In the genomic region with DNA sequence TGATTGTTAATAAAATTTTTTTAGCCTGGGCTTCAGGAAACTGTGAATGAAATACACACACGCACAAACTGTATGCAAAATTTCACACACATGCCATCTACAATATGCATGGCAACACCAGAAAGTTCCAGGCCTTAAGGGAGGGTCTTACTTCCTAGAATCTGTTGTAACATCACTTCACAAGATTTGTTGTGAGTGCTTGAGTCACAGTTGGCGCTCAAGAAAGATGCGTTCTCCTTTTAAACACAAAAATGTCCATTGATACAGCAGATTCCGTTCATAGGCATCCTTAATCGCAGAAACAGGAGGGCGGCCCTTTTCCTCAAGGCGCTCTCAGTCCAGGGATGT, we compare ENCODE assay signal across 8 cellular contexts. TPM values are rescaled to one million over a fixed set of nuclear protein-coding genes. Genes with fewer than 3 reads are reported as not detected.
DNase-seq lines count a peak whose midpoint lies in the region; ATAC-seq, FAIRE-seq and TF ChIP-seq lines count a peak whose summit lies in the region.

No MANE protein-coding gene starts in this region.

- H3K27ac ChIP-seq in endothelial cell of umbilical vein (ENCODE audit: insufficient read depth, low read depth, low read length): peak overlapping the region; percentile 87

- no peak for TF ChIP-seq POLR2A in NB4 (IDR thresholded peaks at IDR 0.05; ENCODE audit: extremely low read depth, insufficient read length)
- no peak for TF ChIP-seq POLR2A in endothelial cell of umbilical vein (IDR thresholded peaks at IDR 0.05; ENCODE audit: low read depth, low read length)

- no peaks in the 10 kb centered on the region for H4K20me1 ChIP-seq in endothelial cell of umbilical vein (replicated peaks; ENCODE audit: control insufficient read depth, extremely low read depth, insufficient read depth, low read length)

- H3K9me3 ChIP-seq in endothelial cell of umbilical vein (replicated peaks; ENCODE audit: control insufficient read depth, insufficient read depth, low read length): no peaks in the 10 kb centered on the region

- peak overlapping the region; percentile 60 for H3K4me2 ChIP-seq in endothelial cell of umbilical vein (ENCODE audit: insufficient read depth, low read length)

- intact Hi-C loops in endothelial cell of umbilical vein (cut with micrococcal nuclease): loop anchor here (1.0 kb wide), 5 partner anchors 46 to 110 kb away; partner anchors contain the start of genes AURKA, CSTF1 and FAM210B

- H3K4me3 Mint-ChIP-seq in progenitor cell of endocrine pancreas (ENCODE audit: low read depth): peak overlapping the region; percentile 100

- no peaks in the 10 kb centered on the region for H3K36me3 Mint-ChIP-seq in progenitor cell of endocrine pancreas (ENCODE audit: insufficient read depth)

- peak overlapping the region; percentile 91 for H2AFZ ChIP-seq in endothelial cell of umbilical vein (ENCODE audit: low read depth, low read length)

- peaks cover 10% of the 10 kb centered on the region for H3K4me1 Mint-ChIP-seq in progenitor cell of endocrine pancreas (ENCODE audit: low read depth)

- H3K36me3 ChIP-seq in endothelial cell of umbilical vein (ENCODE audit: control insufficient read depth in 2 of 2, extremely low read depth in 1 of 2, insufficient read depth in 2 of 2, low read length in 2 of 2): no peaks in the 10 kb centered on the region

- dilution Hi-C loops in endothelial cell of umbilical vein (cut with MboI; ENCODE audit: extremely low pct_ligation_motif_present, low sequenced_read_pairs): no loop called here

- ATAC-seq in GM18502 (IDR thresholded peaks at IDR 0.05; ENCODE audit: poor library complexity, unreplicated experiment) (peak; percentile 9), GM18511 (IDR thresholded peaks at IDR 0.05; ENCODE audit: unreplicated experiment) (no peak), HG02970 (IDR thresholded peaks at IDR 0.05; ENCODE audit: low FRiP score, unreplicated experiment) (no peak)

- no TSS peak for BruUV-seq in endothelial cell of umbilical vein (replicated peaks; lab: Mats Ljungman, UMichigan)

- no peaks in the 10 kb centered on the region for H3K9me3 Mint-ChIP-seq in progenitor cell of endocrine pancreas (ENCODE audit: low read depth)

- FAIRE-seq in endothelial cell of umbilical vein (lab: Jason Lieb, UNC): peak; percentile 59

- no peaks in the 10 kb centered on the region for H3K9me1 ChIP-seq in endothelial cell of umbilical vein (replicated peaks; ENCODE audit: control insufficient read depth, extremely low read depth, insufficient read depth, low read length)

- no peak for TF ChIP-seq CTCF in NB4 (IDR thresholded peaks at IDR 0.05; ENCODE audit: low read depth, low read length)
- no peak for TF ChIP-seq CTCF in endothelial cell of umbilical vein (IDR thresholded peaks at IDR 0.05; ENCODE audit: extremely low read depth in 1 of 2, insufficient read depth in 1 of 2, low read depth in 1 of 2, low read length in 2 of 2)
- no peak for TF ChIP-seq CTCF in progenitor cell of endocrine pancreas (IDR thresholded peaks at IDR 0.05; ENCODE audit: unreplicated experiment)

- POLR2A ChIA-PET in endothelial cell of umbilical vein (lab: Charles Lee): no interaction called here

- H3K79me2 ChIP-seq in endothelial cell of umbilical vein (ENCODE audit: control insufficient read depth, insufficient read depth, low read length): peaks cover 25% of the 10 kb centered on the region

- peak overlapping the region; percentile 99 for H3K27ac Mint-ChIP-seq in progenitor cell of endocrine pancreas

- peak overlapping the region; percentile 99 for H3K4me3 ChIP-seq in NB4 (ENCODE audit: low read depth, low read length)
- H3K4me3 ChIP-seq in endothelial cell of umbilical vein (replicated peaks in 1 of 3; ENCODE audit: insufficient read depth in 1 of 3, low read depth in 1 of 3, low read length in 3 of 3): peak overlapping the region; percentile 21 to 95 (median 83)

- CTCF ChIA-PET in endothelial cell of umbilical vein (lab: Charles Lee): no interaction called here

- DNase-seq in NB4 (ENCODE audit: low read depth): no peak
- DNase-seq in endothelial cell of umbilical vein (ENCODE audit: low read depth, low spot score): no peak
- DNase-seq in progenitor cell of endocrine pancreas (ENCODE audit: low spot score, unreplicated experiment): no peak
- DNase-seq in central memory CD4-positive, alpha-beta T cell: no peak
- no peak for DNase-seq in superior temporal gyrus (ENCODE audit: extremely low spot score)

- peaks cover 7% of the 10 kb centered on the region for H3K4me1 ChIP-seq in endothelial cell of umbilical vein (ENCODE audit: control insufficient read depth, extremely low read depth, insufficient read depth, low read length)

- H3K27me3 Mint-ChIP-seq in progenitor cell of endocrine pancreas: peaks cover 18% of the 10 kb centered on the region

- peak overlapping the region; percentile 22 for H3K9ac ChIP-seq in endothelial cell of umbilical vein (replicated peaks; ENCODE audit: extremely low read depth, insufficient read depth, low read length)

- H3K27me3 ChIP-seq in endothelial cell of umbilical vein (ENCODE audit: control insufficient read depth in 2 of 2, insufficient read depth in 2 of 2, low read length in 2 of 2): peaks cover 0 to 3% of the 10 kb centered on the region in 2 experiments

TF ChIP-seq in endothelial cell of umbilical vein, 7 proteins besides CTCF, POLR2A, EP300 and RAD21:
- TF ChIP-seq JUN (IDR thresholded peaks at IDR 0.05; ENCODE audit: borderline replicate concordance, insufficient read depth, insufficient read length, low read depth): no peak

RNA-seq across cellular contexts. Expression of gene RTF2, which starts 0.5 kb away (rescaled TPM):
- 82.2 and 84.7 TPM in 2 replicates for total RNA-seq in endothelial cell of umbilical vein
- 61.3 and 68.8 TPM in 2 replicates for polyA plus RNA-seq in endothelial cell of umbilical vein
- polyA plus RNA-seq in endothelial cell of umbilical vein (2011; cell fraction: cytosol; rRNA removed): 71.9 and 84.2 TPM in 2 replicates
- polyA plus RNA-seq in endothelial cell of umbilical vein (2011; cell fraction: nucleus; rRNA removed): 53.4 and 62.0 TPM in 2 replicates
- 88.3 and 89.1 TPM in 2 replicates for polyA plus RNA-seq in endothelial cell of umbilical vein (2012)
- 52.8 and 56.8 TPM in 2 replicates for polyA minus RNA-seq in endothelial cell of umbilical vein
- 32.4 TPM for polyA minus RNA-seq in endothelial cell of umbilical vein (2011; cell fraction: cytosol; rRNA and poly(A)+ RNA removed)
- 16.4 and 17.0 TPM in 2 replicates for polyA minus RNA-seq in endothelial cell of umbilical vein (2011; cell fraction: nucleus; rRNA and poly(A)+ RNA removed)
- 62.6 and 65.5 TPM in 2 replicates for total RNA-seq in progenitor cell of endocrine pancreas

RNA-seq across cellular contexts. Expression of gene CASS4, which starts 55.9 kb away (rescaled TPM):
- total RNA-seq in endothelial cell of umbilical vein (not detected in 2 replicates), progenitor cell of endocrine pancreas (0.09 and 0.26 TPM in 2 replicates)
- not detected in 2 replicates for polyA plus RNA-seq in endothelial cell of umbilical vein
- not detected in 2 replicates for polyA plus RNA-seq in endothelial cell of umbilical vein (2011; cell fraction: cytosol; rRNA removed)
- 0.06 TPM in 1 of 2 replicates, not detected in the other for polyA plus RNA-seq in endothelial cell of umbilical vein (2011; cell fraction: nucleus; rRNA removed)
- polyA plus RNA-seq in endothelial cell of umbilical vein (2012): not detected in 2 replicates
- polyA minus RNA-seq in endothelial cell of umbilical vein: 0.10 and 1.0 TPM in 2 replicates
- not detected for polyA minus RNA-seq in endothelial cell of umbilical vein (2011; cell fraction: cytosol; rRNA and poly(A)+ RNA removed)
- not detected in 2 replicates for polyA minus RNA-seq in endothelial cell of umbilical vein (2011; cell fraction: nucleus; rRNA and poly(A)+ RNA removed)

RNA-seq across cellular contexts. Expression of gene FAM209A, which starts 56.6 kb away (rescaled TPM):
- 0.49 TPM in 1 of 2 replicates, not detected in the other for total RNA-seq in endothelial cell of umbilical vein
- 0.13 and 0.37 TPM in 2 replicates for polyA plus RNA-seq in endothelial cell of umbilical vein
- polyA plus RNA-seq in endothelial cell of umbilical vein (2011; cell fraction: cytosol; rRNA removed): 0.07 TPM in 1 of 2 replicates, not detected in the other
- polyA plus RNA-seq in endothelial cell of umbilical vein (2011; cell fraction: nucleus; rRNA removed): 1.0 and 1.7 TPM in 2 replicates
- 0.27 TPM in 1 of 2 replicates, not detected in the other for polyA plus RNA-seq in endothelial cell of umbilical vein (2012)
- 0.53 TPM in 1 of 2 replicates, not detected in the other for polyA minus RNA-seq in endothelial cell of umbilical vein
- polyA minus RNA-seq in endothelial cell of umbilical vein (2011; cell fraction: cytosol; rRNA and poly(A)+ RNA removed): not detected
- 0.67 TPM in 1 of 2 replicates, not detected in the other for polyA minus RNA-seq in endothelial cell of umbilical vein (2011; cell fraction: nucleus; rRNA and poly(A)+ RNA removed)
- 0.69 TPM in 1 of 2 replicates, not detected in the other for total RNA-seq in progenitor cell of endocrine pancreas
